In the genomic region with DNA sequence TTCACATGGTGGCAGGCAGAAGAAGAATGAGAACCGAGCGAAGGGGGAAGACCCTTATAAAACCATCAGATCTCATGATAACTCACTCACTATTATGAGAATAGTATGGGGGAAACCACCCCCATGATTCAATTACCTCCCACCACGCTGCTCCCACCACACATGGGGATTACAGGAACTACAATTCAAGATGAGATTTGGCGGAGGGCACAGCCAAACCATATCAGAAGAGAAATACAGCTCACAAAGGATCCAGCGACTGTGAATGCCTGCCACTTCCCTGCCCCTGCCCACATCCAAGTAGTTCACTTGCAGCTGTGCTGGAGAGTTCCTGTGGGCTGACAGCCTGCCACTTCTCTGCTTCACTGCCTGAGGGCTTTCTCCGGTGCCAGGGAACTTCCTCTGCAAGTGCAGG, we compare ENCODE assay signal across 16 cellular contexts.
"Had no signal": no experiment of that assay in that cellular context is flagged by ENCODE, and none has a peak within 500 bp of the region (broad histone marks: within the 10 kb centered on the region; RNA-seq: fewer than 3 reads in every experiment).

No MANE protein-coding gene starts in this region.

- H3K9me3 ChIP-seq: body of pancreas, suprapubic skin, upper lobe of right lung had no signal

- H3K4me3 ChIP-seq: body of pancreas, suprapubic skin, upper lobe of right lung had no signal

- DNase-seq: activated B cell treated with CpG ODN at 0.5 μM for 24 hours; activated naive CD4-positive, alpha-beta T cell treated with Interleukin-2 at 50 U/mL for 16 hours; body of pancreas; cortex of kidney; effector memory CD4-positive, alpha-beta T cell; erythroblast; hippocampal formation; kidney glomerular epithelial cell; stimulated activated naive CD4-positive, alpha-beta T cell; upper lobe of right lung had no signal

- H3K4me3 Mint-ChIP-seq: activated B cell treated with CpG ODN at 0.5 μM for 24 hours; activated T-helper 1 cell treated with anti-CD3 and anti-CD28 coated beads, Interleukin-12 subunit alpha, Interleukin-12 subunit beta, Interleukin-2, Interleukin-4 antibody, amounts not matched to agents 30 ng/mL and 10 ng/mL and 1 ng/mL, durations not matched to agents 14 hours and 24 hours and 36 hours; central memory CD8-positive, alpha-beta T cell; T-helper 1 cell treated with Interleukin-12 subunit alpha and Interleukin-12 subunit beta and Interleukin-4 antibody, amounts not matched to agents 30 μg/mL and 1 μg/mL, for 36 hours had no signal

- ATAC-seq: body of pancreas, SK-N-SH treated with all-trans-retinoic acid at 6 μM for 48 hours, upper lobe of right lung had no signal

- H3K4me1 ChIP-seq: body of pancreas, parathyroid adenoma, suprapubic skin, upper lobe of right lung had no signal

- H3K27ac Mint-ChIP-seq: activated B cell treated with CpG ODN at 0.5 μM for 24 hours; activated T-helper 1 cell treated with anti-CD3 and anti-CD28 coated beads, Interleukin-12 subunit alpha, Interleukin-12 subunit beta, Interleukin-2, Interleukin-4 antibody, amounts not matched to agents 30 ng/mL and 10 ng/mL and 1 ng/mL, durations not matched to agents 14 hours and 24 hours and 36 hours; T-helper 1 cell treated with Interleukin-12 subunit alpha and Interleukin-12 subunit beta and Interleukin-4 antibody, amounts not matched to agents 30 μg/mL and 1 μg/mL, for 36 hours had no signal

- H3K4me1 Mint-ChIP-seq: activated B cell treated with CpG ODN at 0.5 μM for 24 hours; central memory CD8-positive, alpha-beta T cell had no signal

- H3K9me3 Mint-ChIP-seq: activated T-helper 1 cell treated with anti-CD3 and anti-CD28 coated beads, Interleukin-12 subunit alpha, Interleukin-12 subunit beta, Interleukin-2, Interleukin-4 antibody, amounts not matched to agents 30 ng/mL and 10 ng/mL and 1 ng/mL, durations not matched to agents 14 hours and 24 hours and 36 hours; T-helper 1 cell treated with Interleukin-12 subunit alpha and Interleukin-12 subunit beta and Interleukin-4 antibody, amounts not matched to agents 30 μg/mL and 1 μg/mL, for 36 hours had no signal

- H3K36me3 ChIP-seq: suprapubic skin, upper lobe of right lung had no signal

- H3K27ac ChIP-seq: body of pancreas, parathyroid adenoma, suprapubic skin, upper lobe of right lung had no signal
